ENCODE assay signal across 16 cellular contexts in the genomic region with DNA sequence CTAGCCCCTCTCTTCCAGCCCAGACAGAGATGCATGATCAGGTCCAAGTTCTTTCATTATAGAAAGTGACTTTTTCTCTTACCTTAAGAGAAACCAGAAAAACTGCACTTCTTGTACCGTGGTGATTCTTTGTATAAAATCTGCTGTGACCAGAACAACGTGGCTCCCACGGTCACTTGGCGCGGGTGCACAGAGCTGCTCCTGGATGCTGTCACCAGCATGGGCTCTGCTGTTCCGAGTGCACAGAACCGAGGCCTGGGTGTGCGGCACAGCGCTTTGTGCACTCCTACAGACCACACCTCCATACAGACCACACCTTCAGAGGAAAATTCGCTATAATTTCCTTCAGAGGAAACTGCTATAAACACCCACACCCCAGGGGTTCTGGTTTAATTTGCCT. TPM values are rescaled to one million over a fixed set of nuclear protein-coding genes. Genes with fewer than 3 reads are reported as not detected.
"Had no signal": no experiment of that assay in that cellular context is flagged by ENCODE, and none has a peak within 500 bp of the region (broad histone marks: within the 10 kb centered on the region; RNA-seq: fewer than 3 reads in every experiment).

No MANE protein-coding gene starts in this region.

- DNase-seq: activated CD8-positive, alpha-beta memory T cell treated with anti-CD3 and anti-CD28 coated beads for 24 hours; activated CD8-positive, alpha-beta memory T cell treated with anti-CD3 and anti-CD28 coated beads, Interleukin-2, amount 50 U/mL, for 48 hours; activated naive CD4-positive, alpha-beta T cell treated with Interleukin-2 at 50 U/mL for 16 hours; activated T-cell treated with anti-CD3 and anti-CD28 coated beads, Interleukin-2, amount 50 U/mL, for 4 hours; cortex of kidney; mammary epithelial cell; midbrain; stimulated activated CD4-positive, alpha-beta T cell treated with anti-CD3 and anti-CD28 coated beads, Interleukin-4, amount 100 ng/mL, for 4 hours; substantia nigra; T1000; thyroid gland had no signal

- H3K27ac ChIP-seq: heart left ventricle, thyroid gland had no signal

- H3K9me3 ChIP-seq: heart left ventricle, thyroid gland had no signal

- H3K36me3 ChIP-seq: heart left ventricle, thyroid gland had no signal

- ATAC-seq: activated T-cell treated with anti-CD3 and anti-CD28 coated beads, Interleukin-2, amount 50 U/mL, for 4 hours; heart left ventricle; left lobe of liver; WTC11 had no signal

- H3K4me3 ChIP-seq: heart left ventricle, thyroid gland had no signal

- H3K4me1 ChIP-seq: thyroid gland had no signal

- H3K27me3 ChIP-seq: thyroid gland had no signal

RNA-seq across cellular contexts. Expression of gene VIPR2, which starts 26.0 kb away (rescaled TPM):
- total RNA-seq: epithelial cell of proximal tubule, fibroblast of villous mesenchyme, mammary epithelial cell had no signal
